In the genomic region with DNA sequence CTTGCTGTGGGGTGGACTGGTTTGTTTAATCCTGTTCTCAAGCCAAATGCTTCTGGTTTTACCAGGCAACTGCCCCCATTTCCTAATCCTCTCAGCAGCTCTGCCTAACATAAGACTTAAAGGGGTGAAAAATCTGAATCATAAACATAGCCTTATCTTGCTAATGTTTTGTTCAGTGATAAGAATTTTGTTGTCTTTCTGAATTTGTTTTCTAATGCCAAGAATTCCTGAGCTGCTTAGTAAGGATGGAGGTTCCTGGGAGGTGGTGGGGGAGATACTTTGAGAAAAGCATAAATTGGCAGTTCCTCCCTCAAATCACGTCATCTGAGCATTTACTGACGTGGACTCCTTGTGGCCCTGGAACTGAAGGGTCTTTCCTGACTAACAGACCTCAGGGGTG, we compare ENCODE assay signal across 23 cellular contexts. TPM values are rescaled to one million over a fixed set of nuclear protein-coding genes. Genes with fewer than 3 reads are reported as not detected.
A peak's percentile ranks its signal among the peaks of the same experiment; 100 is the strongest.
DNase-seq lines count a peak whose midpoint lies in the region; ATAC-seq and TF ChIP-seq lines count a peak whose summit lies in the region.
"Had no signal": no experiment of that assay in that cellular context is flagged by ENCODE, and none has a peak within 500 bp of the region (broad histone marks: within the 10 kb centered on the region; RNA-seq: fewer than 3 reads in every experiment).

No MANE protein-coding gene starts in this region.

- H3K23ac ChIP-seq in mesendoderm (ENCODE audit: low read length), result no peak overlapping the region

- H3K9me3 ChIP-seq in endodermal cell (ENCODE audit: control insufficient read depth, low read length) (peaks cover 15% of the 10 kb centered on the region), T-helper 17 cell (ENCODE audit: control insufficient read depth, low read length, poor library complexity, severe bottlenecking) (no peaks in the 10 kb centered on the region)
- H3K9me3 ChIP-seq: mucosa of descending colon, neutrophil, right lobe of liver had no signal

- H3K4me3 ChIP-seq in endodermal cell (ENCODE audit: low read length), result no peak overlapping the region
- H3K4me3 ChIP-seq in mesendoderm (ENCODE audit: low read length), result no peak overlapping the region
- H3K4me3 ChIP-seq: mucosa of descending colon, PC-9, right lobe of liver had no signal

- H3K4me1 ChIP-seq in endodermal cell (ENCODE audit: control insufficient read depth, insufficient read depth, low read length), result no peaks in the 10 kb centered on the region
- no peaks in the 10 kb centered on the region for H3K4me1 ChIP-seq in mesendoderm (ENCODE audit: control insufficient read depth, low read depth, low read length)
- H3K4me1 ChIP-seq: foreskin keratinocyte, right lobe of liver had no signal

- no peak overlapping the region for H2BK120ac ChIP-seq in mesendoderm (ENCODE audit: low read depth, low read length)

- no peak overlapping the region for H3K4ac ChIP-seq in mesendoderm (ENCODE audit: low read depth, low read length)

- no peak for ATAC-seq in HG02970 (IDR thresholded peaks at IDR 0.05; ENCODE audit: low FRiP score, unreplicated experiment)
- no peak for ATAC-seq in T-helper 17 cell
- ATAC-seq: activated naive CD8-positive, alpha-beta T cell treated with anti-CD3 and anti-CD28 coated beads, Interleukin-2, amount 50 U/mL, for 24 hours; activated T-helper 17 cell treated with anti-CD3 and anti-CD28 coated beads, Interleukin-2, amount 50 U/mL, for 72 hours; foreskin keratinocyte; HCT116; left colon; mucosa of descending colon; right lobe of liver had no signal

- H3K18ac ChIP-seq in mesendoderm (ENCODE audit: low read length), result no peak overlapping the region

- H3K79me2 ChIP-seq in mesendoderm (ENCODE audit: control insufficient read depth, insufficient read depth, low read length), result no peaks in the 10 kb centered on the region

- H3K79me1 ChIP-seq in mesendoderm (ENCODE audit: low read length), result no peaks in the 10 kb centered on the region

- H3K4me3 Mint-ChIP-seq in endodermal cell (no peak overlapping the region), T-helper 17 cell (no peak overlapping the region)
- H3K4me3 Mint-ChIP-seq: activated naive CD8-positive, alpha-beta T cell treated with anti-CD3 and anti-CD28 coated beads, Interleukin-2, amount 50 U/mL, for 24 hours; activated T-helper 17 cell treated with anti-CD3 and anti-CD28 coated beads, Interleukin-2, amount 50 U/mL, for 72 hours had no signal

- H3K9me3 Mint-ChIP-seq in endodermal cell, result peaks cover 15% of the 10 kb centered on the region
- H3K9me3 Mint-ChIP-seq: activated naive CD8-positive, alpha-beta T cell treated with anti-CD3 and anti-CD28 coated beads, Interleukin-2, amount 50 U/mL, for 24 hours; activated T-helper 17 cell treated with anti-CD3 and anti-CD28 coated beads, Interleukin-2, amount 50 U/mL, for 72 hours had no signal

- no peak overlapping the region for H2AK5ac ChIP-seq in mesendoderm (ENCODE audit: low read length)

- H2BK15ac ChIP-seq in mesendoderm (replicated peaks; ENCODE audit: low read depth), result no peak overlapping the region

- 50 to 56% methylated on average over 2 of the region's 2 CpGs for WGBS in endodermal cell (ENCODE audit: insufficient coverage in 1 of 2, insufficient read length in 1 of 2), 2 experiments
- WGBS in mesendoderm (ENCODE audit: extremely low coverage, insufficient coverage, low lambda C conversion rate), result no CpG with 5 or more reads among the region's 2 CpGs

- H4K5ac ChIP-seq in mesendoderm (ENCODE audit: low read length), result no peak overlapping the region

- H3K4me2 ChIP-seq in mesendoderm (ENCODE audit: low read length), result no peak overlapping the region
- H3K4me2 ChIP-seq: PC-9 had no signal

- H3K27me3 ChIP-seq in endodermal cell (ENCODE audit: control insufficient read depth, insufficient read depth, low read length, poor library complexity, severe bottlenecking) (no peaks in the 10 kb centered on the region), mesendoderm (ENCODE audit: insufficient read depth, low read length, poor library complexity) (no peaks in the 10 kb centered on the region)
- H3K27me3 ChIP-seq: foreskin keratinocyte, neutrophil, right lobe of liver had no signal

- peak overlapping the region; percentile 69 for H3K27ac Mint-ChIP-seq in endodermal cell
- no peak overlapping the region for H3K27ac Mint-ChIP-seq in T-helper 17 cell
- H3K27ac Mint-ChIP-seq: activated naive CD8-positive, alpha-beta T cell treated with anti-CD3 and anti-CD28 coated beads, Interleukin-2, amount 50 U/mL, for 24 hours; activated T-helper 17 cell treated with anti-CD3 and anti-CD28 coated beads, Interleukin-2, amount 50 U/mL, for 72 hours had no signal

- H3K36me3 Mint-ChIP-seq in endodermal cell (ENCODE audit: low read depth), result peaks cover 8% of the 10 kb centered on the region
- peaks cover 6% of the 10 kb centered on the region for H3K36me3 Mint-ChIP-seq in T-helper 17 cell (ENCODE audit: low read depth)

- H4K8ac ChIP-seq in mesendoderm (ENCODE audit: low read depth, low read length), result no peak overlapping the region

- DNase-seq in Daoy (ENCODE audit: low read depth) (peak; percentile 19), NCI-H82 (lab: John Stamatoyannopoulos, UW) (peak; percentile 59), endodermal cell (no peak), mesendoderm (peak; percentile 26), NCI-H146 (lab: John Stamatoyannopoulos, UW) (no peak), T-helper 17 cell (no peak), SHP77 treated with DMSO at 0.1 percent for 48 hours (lab: John Stamatoyannopoulos, UW) (no peak)
- DNase-seq: activated naive CD8-positive, alpha-beta T cell treated with anti-CD3 and anti-CD28 coated beads, Interleukin-2, amount 50 U/mL, for 24 hours; DND-41; effector memory CD4-positive, alpha-beta T cell; foreskin keratinocyte; left colon; mucosa of descending colon; NCI-H1092; NCI-H2107; NCI-H526; PC-9; right lobe of liver; stimulated activated CD4-positive, alpha-beta T cell treated with anti-CD3 and anti-CD28 coated beads, Interleukin-1b, Interleukin-23, amount 100 ng/mL, for 48 hours had no signal

- H3K27me3 Mint-ChIP-seq in endodermal cell (ENCODE audit: insufficient read depth), result no peaks in the 10 kb centered on the region
- peaks cover 25% of the 10 kb centered on the region for H3K27me3 Mint-ChIP-seq in T-helper 17 cell

- no peaks in the 10 kb centered on the region for H3K36me3 ChIP-seq in endodermal cell (ENCODE audit: control insufficient read depth, insufficient read depth, low read length)
- H3K36me3 ChIP-seq in mesendoderm (ENCODE audit: control insufficient read depth, insufficient read depth, low read length), result no peaks in the 10 kb centered on the region
- H3K36me3 ChIP-seq: neutrophil, right lobe of liver had no signal

- H2BK5ac ChIP-seq in mesendoderm (ENCODE audit: low read length), result no peak overlapping the region

- H3K4me1 Mint-ChIP-seq in endodermal cell, result peaks cover 11% of the 10 kb centered on the region
- H3K4me1 Mint-ChIP-seq in T-helper 17 cell, result no peaks in the 10 kb centered on the region
- H3K4me1 Mint-ChIP-seq: activated naive CD8-positive, alpha-beta T cell treated with anti-CD3 and anti-CD28 coated beads, Interleukin-2, amount 50 U/mL, for 24 hours; activated T-helper 17 cell treated with anti-CD3 and anti-CD28 coated beads, Interleukin-2, amount 50 U/mL, for 72 hours had no signal

- H3K27ac ChIP-seq in endodermal cell (ENCODE audit: low read depth, low read length) (no peak overlapping the region), mesendoderm (ENCODE audit: low read depth, low read length) (no peak overlapping the region)
- H3K27ac ChIP-seq: foreskin keratinocyte, neutrophil, PC-9, right lobe of liver had no signal

- H3K56ac ChIP-seq in mesendoderm (ENCODE audit: low read length), result no peak overlapping the region

- no peak for TF ChIP-seq CTCF in endodermal cell (conservative IDR thresholded peaks at IDR 0.05)

- no peak overlapping the region for H3K9ac ChIP-seq in endodermal cell (ENCODE audit: extremely low read depth, low read length, poor library complexity, severe bottlenecking)
- H3K9ac ChIP-seq in mesendoderm (ENCODE audit: low read length), result no peak overlapping the region

RNA-seq across cellular contexts. Expression of a gene that starts 42.8 kb away (rescaled TPM):
- total RNA-seq in Daoy (2014; rRNA removed; shearing (Covaris generic)), result 1.9 and 5.7 TPM in 2 replicates
- 10 to 100 TPM; 23.2 to 23.6 TPM for total RNA-seq in endodermal cell
- 23.8 TPM for polyA plus RNA-seq in endodermal cell (2013, experiment 1 of 2)
- polyA plus RNA-seq in endodermal cell (2013, experiment 2 of 2), result 25.8 TPM
- polyA plus RNA-seq in mesendoderm (2013, experiment 1 of 2), result 21.0 TPM
- 19.7 TPM for polyA plus RNA-seq in mesendoderm (2013, experiment 2 of 2)
- 10 to 100 TPM; 15.2 to 15.3 TPM for total RNA-seq in T-helper 17 cell

RNA-seq across cellular contexts. Expression of a gene that starts 50.4 kb away (rescaled TPM):
- 29.1 and 41.5 TPM in 2 replicates for total RNA-seq in Daoy (2014; rRNA removed; shearing (Covaris generic))
- total RNA-seq in endodermal cell (10 to 100 TPM; 53.0 to 53.2 TPM), T-helper 17 cell (10 to 100 TPM; 57.7 to 74.6 TPM)
- 29.5 TPM for polyA plus RNA-seq in endodermal cell (2013, experiment 1 of 2)
- 28.6 TPM for polyA plus RNA-seq in endodermal cell (2013, experiment 2 of 2)
- polyA plus RNA-seq in mesendoderm (2013, experiment 1 of 2), result 25.5 TPM
- polyA plus RNA-seq in mesendoderm (2013, experiment 2 of 2), result 25.7 TPM

Comparison
In these comparisons a context has a peak if more than half of its experiments do, and no peak if none do; other contexts are left out.
1. DNase-seq: peak in Daoy (single experiment), NCI-H82 (single experiment) and mesendoderm (single experiment); none in endodermal cell (single experiment), NCI-H146 (single experiment), T-helper 17 cell (0 of 3) and SHP77 treated with DMSO at 0.1 percent for 48 hours (single experiment).